ENCODE assay signal across 25 cellular contexts in genomic region chr3:141150931-141151330, GRCh38.
"Had no signal": no experiment of that assay in that cellular context is flagged by ENCODE, and none has a peak within 500 bp of the region (broad histone marks: within the 10 kb centered on the region; RNA-seq: fewer than 3 reads in every experiment).

No MANE protein-coding gene starts in this region.

- H3K4me3 Mint-ChIP-seq: naive thymus-derived CD4-positive, alpha-beta T cell; natural killer cell treated with Interleukin-12 subunit alpha and Interleukin-12 subunit beta and Interleukin-15 and Interleukin-18, amount 100 ng/mL, for 72 hours; neural progenitor cell; stimulated activated effector memory CD8-positive, alpha-beta T cell treated with anti-CD3 and anti-CD28 coated beads, Interleukin-12 subunit alpha, Interleukin-12 subunit beta, amount 100 ng/mL, for 72 hours; stimulated activated naive CD8-positive, alpha-beta T cell treated with anti-CD3 and anti-CD28 coated beads, Interleukin-15, Interleukin-2, amounts not matched to agents 100 ng/mL and 50 ng/mL, for 24 hours; type B pancreatic cell had no signal

- H3K4me2 ChIP-seq: neural progenitor cell had no signal

- H3K27me3 ChIP-seq: neural progenitor cell, neutrophil, right lobe of liver, spleen, suprapubic skin, tibial nerve, vagina had no signal

- H3K9me3 ChIP-seq: lower lobe of right lung, neutrophil, psoas muscle, right lobe of liver, spleen, suprapubic skin, tibial nerve, vagina had no signal

- H3K27ac ChIP-seq: lower lobe of right lung, neural progenitor cell, neutrophil, parathyroid adenoma, psoas muscle, right lobe of liver, skin epidermis, spleen, suprapubic skin, vagina had no signal

- H3K9me3 Mint-ChIP-seq: natural killer cell treated with Interleukin-12 subunit alpha and Interleukin-12 subunit beta and Interleukin-15 and Interleukin-18, amount 100 ng/mL, for 72 hours; stimulated activated effector memory CD8-positive, alpha-beta T cell treated with anti-CD3 and anti-CD28 coated beads, Interleukin-12 subunit alpha, Interleukin-12 subunit beta, amount 100 ng/mL, for 72 hours; stimulated activated naive CD8-positive, alpha-beta T cell treated with anti-CD3 and anti-CD28 coated beads, Interleukin-15, Interleukin-2, amounts not matched to agents 100 ng/mL and 50 ng/mL, for 24 hours; type B pancreatic cell had no signal

- H3K4me1 ChIP-seq: lower lobe of right lung, parathyroid adenoma, psoas muscle, right lobe of liver, spleen, suprapubic skin, vagina had no signal

- H2AFZ ChIP-seq: neural progenitor cell, parathyroid adenoma had no signal

- H3K36me3 ChIP-seq: lower lobe of right lung, neural progenitor cell, neutrophil, right lobe of liver, spleen, suprapubic skin, tibial nerve, vagina had no signal

- H3K79me2 ChIP-seq: parathyroid adenoma had no signal

- H3K27ac Mint-ChIP-seq: naive thymus-derived CD4-positive, alpha-beta T cell; natural killer cell treated with Interleukin-12 subunit alpha and Interleukin-12 subunit beta and Interleukin-15 and Interleukin-18, amount 100 ng/mL, for 72 hours; neural progenitor cell; stimulated activated effector memory CD8-positive, alpha-beta T cell treated with anti-CD3 and anti-CD28 coated beads, Interleukin-12 subunit alpha, Interleukin-12 subunit beta, amount 100 ng/mL, for 72 hours; stimulated activated naive CD8-positive, alpha-beta T cell treated with anti-CD3 and anti-CD28 coated beads, Interleukin-15, Interleukin-2, amounts not matched to agents 100 ng/mL and 50 ng/mL, for 24 hours; type B pancreatic cell had no signal

- ATAC-seq: left lobe of liver; naive thymus-derived CD4-positive, alpha-beta T cell; natural killer cell treated with Interleukin-12 subunit alpha and Interleukin-12 subunit beta and Interleukin-15 and Interleukin-18, amount 100 ng/mL, for 72 hours; right lobe of liver; stimulated activated effector memory CD8-positive, alpha-beta T cell treated with anti-CD3 and anti-CD28 coated beads, Interleukin-12 subunit alpha, Interleukin-12 subunit beta, amount 100 ng/mL, for 72 hours had no signal

- H3K36me3 Mint-ChIP-seq: naive thymus-derived CD4-positive, alpha-beta T cell; natural killer cell treated with Interleukin-12 subunit alpha and Interleukin-12 subunit beta and Interleukin-15 and Interleukin-18, amount 100 ng/mL, for 72 hours; stimulated activated effector memory CD8-positive, alpha-beta T cell treated with anti-CD3 and anti-CD28 coated beads, Interleukin-12 subunit alpha, Interleukin-12 subunit beta, amount 100 ng/mL, for 72 hours; type B pancreatic cell had no signal

- H3K27me3 Mint-ChIP-seq: type B pancreatic cell had no signal

- H3K4me1 Mint-ChIP-seq: stimulated activated effector memory CD8-positive, alpha-beta T cell treated with anti-CD3 and anti-CD28 coated beads, Interleukin-12 subunit alpha, Interleukin-12 subunit beta, amount 100 ng/mL, for 72 hours had no signal

- H3K9ac ChIP-seq: neural progenitor cell, parathyroid adenoma had no signal

- DNase-seq: head of caudate nucleus; hippocampal formation; kidney glomerular epithelial cell; lower lobe of right lung; mammary epithelial cell; mesenchymal stem cell; naive thymus-derived CD4-positive, alpha-beta T cell; occipital lobe; right lobe of liver; spleen; stimulated activated CD4-positive, alpha-beta T cell treated with anti-CD3 and anti-CD28 coated beads, Interleukin-4, amount 100 ng/mL, for 24 hours; stimulated activated naive CD4-positive, alpha-beta T cell had no signal

- H3K4me3 ChIP-seq: lower lobe of right lung, neural progenitor cell, psoas muscle, right lobe of liver, skin epidermis, spleen, suprapubic skin, tibial nerve, vagina had no signal
